In genomic region chr17:82332669-82333278, GRCh38 we compare ENCODE assay signal across 9 cellular contexts. TPM values are rescaled to one million over a fixed set of nuclear protein-coding genes. Genes with fewer than 3 reads are reported as not detected.
DNase-seq lines count a peak whose midpoint lies in the region; ATAC-seq and TF ChIP-seq lines count a peak whose summit lies in the region.
"Had no signal": no experiment of that assay in that cellular context is flagged by ENCODE, and none has a peak within 500 bp of the region (broad histone marks: within the 10 kb centered on the region; RNA-seq: fewer than 3 reads in every experiment).

No MANE protein-coding gene starts in this region.

- H3K9ac ChIP-seq in GM23248: peak overlapping the region; percentile 73

- no peaks in the 10 kb centered on the region for H3K79me2 ChIP-seq in GM23248 (ENCODE audit: insufficient read depth)

- DNase-seq in GM23248: peak; percentile 84
- peak; percentile 70 for DNase-seq in NOMO-1 treated with DMSO at 0.1 percent for 48 hours (lab: John Stamatoyannopoulos, UW; ENCODE audit: unreplicated experiment)
- DNase-seq in cardiac fibroblast (ENCODE audit: low read depth in 2 of 2): peak; percentile 32 to 62
- DNase-seq in left lung: peak; percentile 83 to 88
- no peak for DNase-seq in suprapubic skin (ENCODE audit: low spot score in 2 of 2)
- no peak for DNase-seq in Kasumi-1 (lab: John Stamatoyannopoulos, UW)
- DNase-seq in activated CD4-positive, CD25-positive, alpha-beta regulatory T cell (lab: John Stamatoyannopoulos, UW): no peak

- WGBS in GM23248 (ENCODE audit: low coverage in 1 of 2, low lambda C conversion rate in 2 of 2, missing lambda C conversion rate in 2 of 2), 2 experiments: 11 to 14% methylated on average over 24 to 30 of the region's 32 CpGs
- WGBS in suprapubic skin: 0% methylated on average over 13 of the region's 32 CpGs

- H3K9me3 ChIP-seq in GM23248 (ENCODE audit: low read depth): no peaks in the 10 kb centered on the region
- H3K9me3 ChIP-seq in left lung: no peaks in the 10 kb centered on the region
- no peaks in the 10 kb centered on the region for H3K9me3 ChIP-seq in suprapubic skin

- intact Hi-C loops in left lung (cut with DNase I): no loop called here

- H3K4me3 ChIP-seq in GM23248 (peak overlapping the region; percentile 78), cardiac fibroblast (replicated peaks in 1 of 2; ENCODE audit: low read depth in 2 of 2, low read length in 2 of 2) (peak overlapping the region; percentile 56 to 57), left lung (peak overlapping the region; percentile 37 to 75), suprapubic skin (peak overlapping the region; percentile 62)

- TF ChIP-seq EP300 in suprapubic skin (IDR thresholded peaks at IDR 0.05): no peak

- H3K4me2 ChIP-seq in GM23248 (ENCODE audit: unreplicated experiment): peak overlapping the region; percentile 93

- H2AFZ ChIP-seq in GM23248: 0 out of 2 replicates have a peak overlapping the region, but pooled peaks have one; percentile 13

- H4K20me1 ChIP-seq in GM23248 (ENCODE audit: insufficient read depth): no peaks in the 10 kb centered on the region

- H3K4me1 ChIP-seq in GM23248 (ENCODE audit: insufficient read depth): no peaks in the 10 kb centered on the region
- peaks cover 22 to 56% of the 10 kb centered on the region in 2 donors for H3K4me1 ChIP-seq in left lung
- H3K4me1 ChIP-seq in suprapubic skin: peaks cover 72% of the 10 kb centered on the region

- TF ChIP-seq POLR2A in suprapubic skin (IDR thresholded peaks at IDR 0.05): no peak

- H3K9me2 ChIP-seq in GM23248 (ENCODE audit: insufficient read depth): no peaks in the 10 kb centered on the region

- H3K27ac ChIP-seq in GM23248 (no peak overlapping the region), left lung (peak overlapping the region in 1 of 2 donors; percentile 84), suprapubic skin (peak overlapping the region; percentile 59)

- peaks cover 9% of the 10 kb centered on the region for H3K27me3 ChIP-seq in GM23248 (replicated peaks; ENCODE audit: insufficient read depth)
- H3K27me3 ChIP-seq in left lung: peaks cover 0 to 18% of the 10 kb centered on the region in 2 donors
- peaks cover 7% of the 10 kb centered on the region for H3K27me3 ChIP-seq in suprapubic skin

- TF ChIP-seq CTCF in cardiac fibroblast (IDR thresholded peaks at IDR 0.05; ENCODE audit: low read depth, low read length) (no peak), left lung (IDR thresholded peaks at IDR 0.05) (no peak), suprapubic skin (IDR thresholded peaks at IDR 0.05) (no peak)

- no peaks in the 10 kb centered on the region for H3F3A ChIP-seq in GM23248 (ENCODE audit: insufficient read depth)

- H3K36me3 ChIP-seq in GM23248 (ENCODE audit: low read depth) (no peaks in the 10 kb centered on the region), left lung (peaks cover 0 to 6% of the 10 kb centered on the region in 2 donors), suprapubic skin (no peaks in the 10 kb centered on the region)

- in situ Hi-C loops in GM23248 (cut with MboI): no loop called here

- peak; percentile 54 for ATAC-seq in left lung
- no peak for ATAC-seq in GM19023 (IDR thresholded peaks at IDR 0.05; ENCODE audit: unreplicated experiment)

RNA-seq across cellular contexts. Expression of gene SECTM1, which starts 0.8 kb away (rescaled TPM):
- 1.4 and 3.0 TPM in 2 replicates for total RNA-seq in GM23248 (2014; rRNA removed; shearing (Covaris generic))
- polyA plus RNA-seq in GM23248 (2016; fragmentation: Nextera tagmentation; extraction: Ambion mirVana): 1.4 TPM in 2 replicates
- total RNA-seq in left lung (10 to 100 TPM; 10.5 to 36.8 TPM), suprapubic skin (10 to 100 TPM in 3 of 4 donors, 1 to 10 TPM in 1; 9.5 to 37.8 (median 16.6) TPM)

RNA-seq across cellular contexts. Expression of gene CD7, which starts 15.4 kb away (rescaled TPM):
- 0.22 TPM in 1 of 2 replicates, not detected in the other for total RNA-seq in GM23248 (2014; rRNA removed; shearing (Covaris generic))
- polyA plus RNA-seq in GM23248 (2016; fragmentation: Nextera tagmentation; extraction: Ambion mirVana): 0.23 TPM in 1 of 2 replicates, not detected in the other
- total RNA-seq in left lung (1 to 10 TPM; 3.7 to 6.6 TPM), suprapubic skin (1 to 10 TPM in 3 of 4 donors, under 1 TPM in 1; 0.29 to 4.4 (median 1.6) TPM)
- total RNA-seq: SK-MEL-5 had no signal

RNA-seq across cellular contexts. Expression of gene TEX19, which starts 26.3 kb away (rescaled TPM):
- not detected in 2 replicates for total RNA-seq in GM23248 (2014; rRNA removed; shearing (Covaris generic))
- polyA plus RNA-seq in GM23248 (2016; fragmentation: Nextera tagmentation; extraction: Ambion mirVana): not detected in 2 replicates
- not detected for total RNA-seq in left lung
- total RNA-seq in suprapubic skin: not detected

RNA-seq across cellular contexts. Expression of gene UTS2R, which starts 38.8 kb away (rescaled TPM):
- not detected in 2 replicates for total RNA-seq in GM23248 (2014; rRNA removed; shearing (Covaris generic))
- not detected in 2 replicates for polyA plus RNA-seq in GM23248 (2016; fragmentation: Nextera tagmentation; extraction: Ambion mirVana)
- total RNA-seq in left lung (not detected), suprapubic skin (not detected)
- total RNA-seq: SK-MEL-5 had no signal

RNA-seq across cellular contexts. Expression of gene CSNK1D, which starts 59.3 kb away (rescaled TPM):
- total RNA-seq in GM23248 (2014; rRNA removed; shearing (Covaris generic)): 24.5 and 35.1 TPM in 2 replicates
- 102 and 114 TPM in 2 replicates for polyA plus RNA-seq in GM23248 (2016; fragmentation: Nextera tagmentation; extraction: Ambion mirVana)
- total RNA-seq in left lung (100 to 1,000 TPM; 122 to 160 TPM), suprapubic skin (100 to 1,000 TPM in 1 of 4 donors, 10 to 100 TPM in 3; 52.3 to 142 (median 58.8) TPM)

Comparison
In these comparisons a context has a peak if more than half of its experiments do, and no peak if none do; other contexts are left out.
1. DNase-seq: peak in GM23248 (single experiment), NOMO-1 treated with DMSO at 0.1 percent for 48 hours (single experiment), cardiac fibroblast (2 of 2) and left lung (2 of 2); none in suprapubic skin (0 of 2), Kasumi-1 (0 of 2) and activated CD4-positive, CD25-positive, alpha-beta regulatory T cell (0 of 4).
2. Peak in every context shown above with its lines, with median percentiles within 50 percentile points of each other: H3K4me3 ChIP-seq.